In the genomic region with DNA sequence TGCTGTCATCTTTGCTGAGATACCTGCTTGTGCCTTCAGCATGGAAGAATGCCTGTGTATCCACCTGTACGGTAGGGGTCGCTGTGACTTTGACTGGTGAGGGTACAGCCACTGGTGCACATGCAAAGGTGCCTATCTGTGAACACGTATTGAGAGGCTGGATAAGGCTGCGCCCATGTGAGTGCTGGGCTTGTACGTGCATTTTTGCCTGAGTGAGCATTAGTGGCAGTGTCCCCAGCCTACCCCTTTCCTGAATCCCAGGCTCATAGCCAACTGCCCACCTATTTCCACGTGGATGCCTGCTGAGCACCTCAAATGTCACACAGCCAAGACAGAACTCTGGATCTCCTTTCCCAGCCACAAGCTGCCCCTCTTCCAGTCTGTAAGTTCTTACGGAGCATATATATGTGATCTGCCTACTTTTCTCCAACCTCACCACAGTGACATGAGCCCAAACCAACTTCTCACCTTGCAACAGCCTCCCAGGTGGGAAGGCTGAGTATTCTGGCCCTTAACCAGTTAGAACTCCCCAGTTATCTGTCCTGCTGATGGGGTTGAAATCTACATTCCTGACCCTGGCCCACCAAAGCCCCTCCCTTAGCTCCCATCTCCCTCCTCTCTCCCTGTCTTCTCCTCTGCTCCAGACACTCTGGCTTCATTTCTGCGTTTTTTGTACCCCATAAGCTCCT, we compare ENCODE assay signal across 11 cellular contexts. TPM values are rescaled to one million over a fixed set of nuclear protein-coding genes. Genes with fewer than 3 reads are reported as not detected.
A peak's percentile ranks its signal among the peaks of the same experiment; 100 is the strongest.
DNase-seq lines count a peak whose midpoint lies in the region; ATAC-seq, FAIRE-seq and TF ChIP-seq lines count a peak whose summit lies in the region.
"Had no signal": no experiment of that assay in that cellular context is flagged by ENCODE, and none has a peak within 500 bp of the region (broad histone marks: within the 10 kb centered on the region; RNA-seq: fewer than 3 reads in every experiment).

No MANE protein-coding gene starts in this region.

- no peak overlapping the region for H3K23ac ChIP-seq in H1 (ENCODE audit: insufficient read length)

- H3K23me2 ChIP-seq in H1 (ENCODE audit: low read depth, low read length) = peaks cover 9% of the 10 kb centered on the region

- no peak overlapping the region for H3K14ac ChIP-seq in H1 (ENCODE audit: insufficient read length)

- POLR2A ChIA-PET in CD8-positive, alpha-beta T cell (lab: Charles Lee) = no interaction called here
- POLR2A ChIA-PET in H1 (lab: Charles Lee; ENCODE audit: partially characterized antibody) = interaction anchor here (0.7 to 2.8 kb wide), 4 partner anchors 14 to 263 kb away, joined by 3 to 9 read pairs (median 3); no protein-coding TSS in a partner anchor

- intact Hi-C loops in CD8-positive, alpha-beta T cell (cut with DNase I, micrococcal nuclease) = no loop called here

- H3K36me3 Mint-ChIP-seq in CD8-positive, alpha-beta T cell = no peaks in the 10 kb centered on the region
- H3K36me3 Mint-ChIP-seq in nephron progenitor cell (ENCODE audit: low read depth) = peaks cover 4% of the 10 kb centered on the region
- H3K36me3 Mint-ChIP-seq in activated T-cell treated with anti-CD3 and anti-CD28 coated beads, Interleukin-2, amount 50 U/mL, for 24 hours (ENCODE audit: low read depth) = no peaks in the 10 kb centered on the region
- peaks cover 2% of the 10 kb centered on the region for H3K36me3 Mint-ChIP-seq in effector memory CD8-positive, alpha-beta T cell (ENCODE audit: insufficient read depth)

- H2AK5ac ChIP-seq in H1 (ENCODE audit: low read depth, low read length) = no peak overlapping the region

- peak overlapping the region; percentile 35 for H3K4me3 Mint-ChIP-seq in CD8-positive, alpha-beta T cell
- peak overlapping the region; percentile 83 for H3K4me3 Mint-ChIP-seq in nephron progenitor cell
- no peak overlapping the region for H3K4me3 Mint-ChIP-seq in activated T-cell treated with anti-CD3 and anti-CD28 coated beads, Interleukin-2, amount 50 U/mL, for 24 hours
- no peak overlapping the region for H3K4me3 Mint-ChIP-seq in effector memory CD8-positive, alpha-beta T cell

- H3K9me3 Mint-ChIP-seq in CD8-positive, alpha-beta T cell = peaks cover 7% of the 10 kb centered on the region
- H3K9me3 Mint-ChIP-seq in nephron progenitor cell = peaks cover 21% of the 10 kb centered on the region
- H3K9me3 Mint-ChIP-seq in activated T-cell treated with anti-CD3 and anti-CD28 coated beads, Interleukin-2, amount 50 U/mL, for 24 hours = peaks cover 6% of the 10 kb centered on the region
- H3K9me3 Mint-ChIP-seq in effector memory CD8-positive, alpha-beta T cell = no peaks in the 10 kb centered on the region

- no peaks in the 10 kb centered on the region for H3K79me2 ChIP-seq in H1 (ENCODE audit: control insufficient read depth in 1 of 2, insufficient read depth in 2 of 2, low read length in 2 of 2)

- H3K27ac ChIP-seq in CD8-positive, alpha-beta T cell (ENCODE audit: low read depth, low read length) = no peak overlapping the region
- no peak overlapping the region for H3K27ac ChIP-seq in H1 (ENCODE audit: low read depth, low read length)
- H3K27ac ChIP-seq: SK-N-MC had no signal

- peak overlapping the region in 1 of 2 experiments; percentile 97; a peak in 1 of 4 replicates for H3K4me2 ChIP-seq in H1 (ENCODE audit: insufficient read depth in 1 of 2, low read depth in 2 of 2, low read length in 2 of 2)

- no peak overlapping the region for H3K18ac ChIP-seq in H1 (ENCODE audit: extremely low read depth, low read length)

- TF ChIP-seq RAD21 in H1 (IDR thresholded peaks at IDR 0.05 in 1 of 2, conservative IDR thresholded peaks at IDR 0.05 in 1 of 2; ENCODE audit: low read depth in 2 of 2, low read length in 2 of 2) = peak in 1 of 2 experiments; percentile 49; a peak in 3 of 4 replicates

- WGBS in H1 (ENCODE audit: extremely low coverage in 1 of 2, insufficient coverage in 1 of 2, insufficient read length in 1 of 2, insufficient replicate concordance in 2 of 2, low coverage in 1 of 2, low lambda C conversion rate in 2 of 2, missing lambda C conversion rate in 1 of 2), 2 experiments = 69% methylated on average over 8 of the region's 8 CpGs; no CpG with 5 or more reads in 1 of the 2 experiments

- TF ChIP-seq CTCF in CD8-positive, alpha-beta T cell (IDR thresholded peaks at IDR 0.05) = no peak
- peak; percentile 70 to 95 (median 90) for TF ChIP-seq CTCF in H1 (IDR thresholded peaks at IDR 0.05; ENCODE audit: control extremely low read depth in 1 of 3, insufficient read depth in 1 of 3, low read depth in 1 of 3, low read length in 3 of 3)
- TF ChIP-seq CTCF in nephron progenitor cell (IDR thresholded peaks at IDR 0.05) = peak; percentile 20

- H2BK15ac ChIP-seq in H1 (ENCODE audit: low read length) = peak overlapping the region; percentile 77; the same call in 1 of the 2 replicates

- H3K27me3 Mint-ChIP-seq in CD8-positive, alpha-beta T cell (ENCODE audit: low read depth) = peaks cover 68% of the 10 kb centered on the region
- H3K27me3 Mint-ChIP-seq in nephron progenitor cell (ENCODE audit: low read depth, poor library complexity) = peaks cover 21% of the 10 kb centered on the region
- peaks cover 76% of the 10 kb centered on the region for H3K27me3 Mint-ChIP-seq in activated T-cell treated with anti-CD3 and anti-CD28 coated beads, Interleukin-2, amount 50 U/mL, for 24 hours
- peaks cover 58 to 79% of the 10 kb centered on the region in 2 donors for H3K27me3 Mint-ChIP-seq in effector memory CD8-positive, alpha-beta T cell

- TF ChIP-seq EP300 in H1 (IDR thresholded peaks at IDR 0.05; ENCODE audit: borderline replicate concordance in 1 of 2, low read depth in 2 of 2, low read length in 2 of 2) = no peak

- peak overlapping the region; percentile 100 for H2BK12ac ChIP-seq in H1 (ENCODE audit: low read depth, low read length)

- H2BK5ac ChIP-seq in H1 (ENCODE audit: low read depth, low read length) = 0 out of 2 replicates have a peak overlapping the region, but pooled peaks have one; percentile 79

- TF ChIP-seq POLR2A in H1 (IDR thresholded peaks at IDR 0.05; ENCODE audit: control extremely low read depth in 1 of 2, low read depth in 2 of 2, low read length in 2 of 2) = no peak

- no peak overlapping the region for H3K9ac ChIP-seq in H1 (replicated peaks in 1 of 4; ENCODE audit: extremely low read depth in 1 of 4, low read depth in 3 of 4, low read length in 3 of 4)

- H3K4me1 Mint-ChIP-seq in CD8-positive, alpha-beta T cell (ENCODE audit: low read depth) = peaks cover 11% of the 10 kb centered on the region
- peaks cover 33% of the 10 kb centered on the region for H3K4me1 Mint-ChIP-seq in nephron progenitor cell
- peaks cover 10% of the 10 kb centered on the region for H3K4me1 Mint-ChIP-seq in activated T-cell treated with anti-CD3 and anti-CD28 coated beads, Interleukin-2, amount 50 U/mL, for 24 hours (ENCODE audit: low read depth)
- peaks cover 3 to 10% of the 10 kb centered on the region in 2 donors for H3K4me1 Mint-ChIP-seq in effector memory CD8-positive, alpha-beta T cell (ENCODE audit: low read depth in 2 of 2)

- no peaks in the 10 kb centered on the region for H4K20me1 ChIP-seq in H1 (replicated peaks in 1 of 2; ENCODE audit: control insufficient read depth in 1 of 2, insufficient read depth in 2 of 2, low read length in 2 of 2)

- H4K91ac ChIP-seq in H1 (replicated peaks; ENCODE audit: insufficient read length, low read length) = no peak overlapping the region

- H3K4me1 ChIP-seq in CD8-positive, alpha-beta T cell (ENCODE audit: insufficient read depth, low read length) = no peaks in the 10 kb centered on the region
- peaks cover 4 to 13% (median 10%) of the 10 kb centered on the region in 4 experiments for H3K4me1 ChIP-seq in H1 (replicated peaks in 1 of 4; ENCODE audit: control insufficient read depth in 3 of 4, insufficient read depth in 4 of 4, low read length in 3 of 4)

- H2BK20ac ChIP-seq in H1 (ENCODE audit: low read length) = no peak overlapping the region

- DNase-seq in CD8-positive, alpha-beta T cell = no peak
- peak; percentile 44 for DNase-seq in HuH-7 (ENCODE audit: low spot score)
- DNase-seq in H1 (ENCODE audit: low read depth in 1 of 2, low spot score in 2 of 2) = peak in 1 of 2 experiments; percentile 83
- no peak for DNase-seq in nephron progenitor cell
- DNase-seq in activated T-cell treated with anti-CD3 and anti-CD28 coated beads, Interleukin-2, amount 50 U/mL, for 24 hours = no peak
- DNase-seq in foreskin melanocyte = no peak
- DNase-seq in activated CD8-positive, alpha-beta memory T cell treated with anti-CD3 and anti-CD28 coated beads for 24 hours = no peak
- DNase-seq in effector memory CD8-positive, alpha-beta T cell = no peak
- DNase-seq: DMS79 treated with DMSO at 0.1 percent for 48 hours, MM.1S had no signal

- ATAC-seq in CD8-positive, alpha-beta T cell = no peak
- no peak for ATAC-seq in effector memory CD8-positive, alpha-beta T cell (replicated peaks)

- peak; percentile 58 for FAIRE-seq in H1 (lab: Jason Lieb, UNC)

- H4K8ac ChIP-seq in H1 (ENCODE audit: extremely low read depth, insufficient read depth, low read length) = no peak overlapping the region

- no peak overlapping the region for H4K5ac ChIP-seq in H1 (ENCODE audit: insufficient read length, low read depth, low read length)

- H3K56ac ChIP-seq in H1 (replicated peaks; ENCODE audit: insufficient read length, low read depth, low read length) = no peak overlapping the region

- H3K9me3 ChIP-seq in CD8-positive, alpha-beta T cell (ENCODE audit: low read length) = no peaks in the 10 kb centered on the region
- peaks cover 0 to 12% of the 10 kb centered on the region in 2 experiments; a peak in 2 of 4 replicates for H3K9me3 ChIP-seq in H1 (ENCODE audit: insufficient read depth in 2 of 2, low read depth in 1 of 2, low read length in 1 of 2)

- H3K79me1 ChIP-seq in H1 (ENCODE audit: low read depth, low read length) = no peaks in the 10 kb centered on the region

- H3K27me3 ChIP-seq in CD8-positive, alpha-beta T cell (ENCODE audit: insufficient read depth, low read length) = peaks cover 3% of the 10 kb centered on the region
- no peaks in the 10 kb centered on the region; a peak in 2 of 7 replicates for H3K27me3 ChIP-seq in H1 (replicated peaks in 1 of 4; ENCODE audit: control insufficient read depth in 3 of 4, extremely low read depth in 1 of 4, insufficient read depth in 3 of 4, low read length in 3 of 4)

- no peak overlapping the region for H3K4me3 ChIP-seq in CD8-positive, alpha-beta T cell (ENCODE audit: low read depth, low read length)
- no peak overlapping the region for H3K4me3 ChIP-seq in H1 (ENCODE audit: extremely low read depth in 1 of 4, insufficient read depth in 2 of 4, low read depth in 3 of 4, low read length in 4 of 4)
- H3K4me3 ChIP-seq: SK-N-MC had no signal

- H3K36me3 ChIP-seq in CD8-positive, alpha-beta T cell (ENCODE audit: insufficient read depth, low read length) = no peaks in the 10 kb centered on the region
- H3K36me3 ChIP-seq in H1 (ENCODE audit: control insufficient read depth in 2 of 4, insufficient read depth in 4 of 4, low read length in 3 of 4) = no peaks in the 10 kb centered on the region

- H2AFZ ChIP-seq in H1 (ENCODE audit: low read length) = peak overlapping the region; percentile 68; the same call in 1 of the 2 replicates

- CTCF ChIA-PET in CD8-positive, alpha-beta T cell (lab: Charles Lee) = interaction anchor here (0.6 to 2.1 kb wide), 3 partner anchors 13 to 54 kb away, joined by 3 to 9 read pairs (median 4); no protein-coding TSS in a partner anchor
- CTCF ChIA-PET in H1 (lab: Charles Lee; ENCODE audit: partially characterized antibody) = interaction anchor here (0.7 to 3.8 kb wide), 18 partner anchors 10 to 164 kb away, joined by 3 to 18 read pairs (median 4); no protein-coding TSS in a partner anchor

- no peak overlapping the region for H3K4ac ChIP-seq in H1 (replicated peaks; ENCODE audit: insufficient read length, low read depth, low read length)

- H3K27ac Mint-ChIP-seq in CD8-positive, alpha-beta T cell = no peak overlapping the region
- peak overlapping the region; percentile 47 for H3K27ac Mint-ChIP-seq in nephron progenitor cell
- no peak overlapping the region for H3K27ac Mint-ChIP-seq in activated T-cell treated with anti-CD3 and anti-CD28 coated beads, Interleukin-2, amount 50 U/mL, for 24 hours
- no peak overlapping the region for H3K27ac Mint-ChIP-seq in effector memory CD8-positive, alpha-beta T cell

- H2BK120ac ChIP-seq in H1 (replicated peaks; ENCODE audit: low read depth, low read length) = no peak overlapping the region

RNA-seq across cellular contexts. Expression of a gene that starts 1.1 kb away (rescaled TPM):
- total RNA-seq in CD8-positive, alpha-beta T cell = not detected
- total RNA-seq in H1 (2021; fragmentation: NEBNext Ultra II Directional; extraction: Animal tissue kit (Norgen Biotek cat#: 25700)) = 9.7 and 9.9 TPM in 2 replicates
- polyA plus RNA-seq in H1 (2011; rRNA removed) = 9.0 and 11.9 TPM in 2 replicates
- 8.0 TPM for polyA plus RNA-seq in H1 (2011; cell fraction: cytosol; rRNA removed)
- polyA plus RNA-seq in H1 (2011; cell fraction: nucleus; rRNA removed) = 8.4 TPM
- polyA plus RNA-seq in H1 (2012, experiment 1 of 2) = 6.6 to 8.4 TPM (median 7.0 TPM) in 4 replicates
- 5.1 TPM for polyA plus RNA-seq in H1 (2012, experiment 2 of 2)
- polyA plus RNA-seq in H1 (2013, experiment 1 of 2) = 9.4 TPM
- 9.3 TPM for polyA plus RNA-seq in H1 (2013, experiment 2 of 2)
- polyA minus RNA-seq in H1 (2011; rRNA and poly(A)+ RNA removed) = 14.3 and 14.7 TPM in 2 replicates
- polyA minus RNA-seq in H1 (2011; cell fraction: cytosol; rRNA and poly(A)+ RNA removed) = 14.3 TPM
- 13.5 TPM for polyA minus RNA-seq in H1 (2011; cell fraction: nucleus; rRNA and poly(A)+ RNA removed)

RNA-seq across cellular contexts. Expression of a gene that starts 19.1 kb away (rescaled TPM):
- total RNA-seq in CD8-positive, alpha-beta T cell = 1 to 10 TPM; 5.4 TPM
- total RNA-seq in H1 (2021; fragmentation: NEBNext Ultra II Directional; extraction: Animal tissue kit (Norgen Biotek cat#: 25700)) = 16.3 TPM in 2 replicates
- 8.5 and 8.7 TPM in 2 replicates for polyA plus RNA-seq in H1 (2011; rRNA removed)
- polyA plus RNA-seq in H1 (2011; cell fraction: cytosol; rRNA removed) = 8.8 TPM
- polyA plus RNA-seq in H1 (2011; cell fraction: nucleus; rRNA removed) = 6.9 TPM
- 9.7 to 12.2 TPM (median 10.6 TPM) in 4 replicates for polyA plus RNA-seq in H1 (2012, experiment 1 of 2)
- 11.4 TPM for polyA plus RNA-seq in H1 (2012, experiment 2 of 2)
- 12.9 TPM for polyA plus RNA-seq in H1 (2013, experiment 1 of 2)
- 12.9 TPM for polyA plus RNA-seq in H1 (2013, experiment 2 of 2)
- 8.1 and 9.2 TPM in 2 replicates for polyA minus RNA-seq in H1 (2011; rRNA and poly(A)+ RNA removed)
- polyA minus RNA-seq in H1 (2011; cell fraction: cytosol; rRNA and poly(A)+ RNA removed) = 8.0 TPM
- polyA minus RNA-seq in H1 (2011; cell fraction: nucleus; rRNA and poly(A)+ RNA removed) = 10.1 TPM

RNA-seq across cellular contexts. Expression of a gene that starts 57.1 kb away (rescaled TPM):
- total RNA-seq in CD8-positive, alpha-beta T cell = under 1 TPM in 1 of 2 experiments, not detected in 1; 0.14 TPM
- total RNA-seq in H1 (2021; fragmentation: NEBNext Ultra II Directional; extraction: Animal tissue kit (Norgen Biotek cat#: 25700)) = 9.4 and 9.8 TPM in 2 replicates
- polyA plus RNA-seq in H1 (2011; rRNA removed) = 12.6 and 15.4 TPM in 2 replicates
- polyA plus RNA-seq in H1 (2011; cell fraction: cytosol; rRNA removed) = 11.3 TPM
- polyA plus RNA-seq in H1 (2011; cell fraction: nucleus; rRNA removed) = 21.6 TPM
- polyA plus RNA-seq in H1 (2012, experiment 1 of 2) = 9.8 to 12.4 TPM (median 11.1 TPM) in 4 replicates
- polyA plus RNA-seq in H1 (2012, experiment 2 of 2) = 10.3 TPM
- 11.2 TPM for polyA plus RNA-seq in H1 (2013, experiment 1 of 2)
- polyA plus RNA-seq in H1 (2013, experiment 2 of 2) = 11.1 TPM
- 19.3 and 23.0 TPM in 2 replicates for polyA minus RNA-seq in H1 (2011; rRNA and poly(A)+ RNA removed)
- polyA minus RNA-seq in H1 (2011; cell fraction: cytosol; rRNA and poly(A)+ RNA removed) = 8.4 TPM
- polyA minus RNA-seq in H1 (2011; cell fraction: nucleus; rRNA and poly(A)+ RNA removed) = 19.6 TPM

Comparison
In these comparisons a context has a peak if more than half of its experiments do, and no peak if none do; other contexts are left out.
1. H3K4me3 Mint-ChIP-seq: peak in CD8-positive, alpha-beta T cell (single experiment) and nephron progenitor cell (single experiment); none in activated T-cell treated with anti-CD3 and anti-CD28 coated beads, Interleukin-2, amount 50 U/mL, for 24 hours (single experiment) and effector memory CD8-positive, alpha-beta T cell (0 of 2).
2. RNA of a gene that starts 1.1 kb away (total RNA-seq): 9.7 to 9.9 TPM in H1; not detected in CD8-positive, alpha-beta T cell; every median in the first group is over 10 times any median in the second.